15 cellular contexts compared by ENCODE assay signal in the genomic region with DNA sequence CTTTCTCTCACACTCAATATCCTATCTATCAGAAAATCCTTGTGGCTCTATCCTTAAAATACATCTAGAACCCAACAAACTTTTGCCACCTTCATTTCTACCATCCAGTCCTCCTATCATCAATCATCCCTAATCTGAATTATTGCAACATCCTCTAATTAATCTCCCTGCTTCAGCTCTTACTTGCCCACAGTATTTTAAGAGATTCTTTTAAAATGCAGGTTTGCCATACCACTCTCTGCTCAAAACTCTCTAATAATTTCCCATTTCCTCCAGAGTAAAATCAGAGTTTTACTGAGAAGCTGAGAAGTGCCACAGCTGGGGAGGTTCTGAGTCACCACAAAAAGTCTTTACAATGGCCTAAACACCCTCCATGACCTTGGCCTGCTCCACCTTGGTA.
"Had no signal": no experiment of that assay in that cellular context is flagged by ENCODE, and none has a peak within 500 bp of the region (broad histone marks: within the 10 kb centered on the region; RNA-seq: fewer than 3 reads in every experiment).

No MANE protein-coding gene starts in this region.

- H3K36me3 ChIP-seq: colonic mucosa, heart left ventricle, suprapubic skin, thyroid gland, upper lobe of left lung, uterus had no signal

- FAIRE-seq: frontal cortex had no signal

- H3K4me1 ChIP-seq: colonic mucosa, suprapubic skin, uterus had no signal

- ATAC-seq: heart left ventricle; naive thymus-derived CD4-positive, alpha-beta T cell; sciatic nerve; stimulated activated naive CD8-positive, alpha-beta T cell treated with anti-CD3 and anti-CD28 coated beads, Interleukin-15, Interleukin-2, amounts not matched to agents 100 U/mL and 50 U/mL, for 24 hours had no signal

- H3K4me3 ChIP-seq: colonic mucosa, heart left ventricle, suprapubic skin, thyroid gland, upper lobe of left lung, uterus had no signal

- DNase-seq: colonic mucosa; dermis blood vessel endothelial cell; heart left ventricle; hippocampal formation; naive thymus-derived CD4-positive, alpha-beta T cell; nephron progenitor cell; stimulated activated CD4-positive, alpha-beta T cell treated with anti-CD3 and anti-CD28 coated beads, Interleukin-2, amount 100 ng/mL, for 24 hours; stimulated activated CD4-positive, alpha-beta T cell treated with anti-CD3 and anti-CD28 coated beads, Interleukin-4, amount 100 ng/mL, for 4 hours; stimulated activated naive CD8-positive, alpha-beta T cell treated with anti-CD3 and anti-CD28 coated beads, Interleukin-15, Interleukin-2, amounts not matched to agents 100 U/mL and 50 U/mL, for 24 hours; thyroid gland; upper lobe of left lung; uterus had no signal

- H3K27me3 ChIP-seq: colonic mucosa, heart left ventricle, suprapubic skin, thyroid gland, upper lobe of left lung, uterus had no signal

- H3K27ac Mint-ChIP-seq: naive thymus-derived CD4-positive, alpha-beta T cell; nephron progenitor cell had no signal

- H3K4me1 Mint-ChIP-seq: naive thymus-derived CD4-positive, alpha-beta T cell; nephron progenitor cell had no signal

- H3K9me3 ChIP-seq: colonic mucosa, heart left ventricle, suprapubic skin, thyroid gland, upper lobe of left lung, uterus had no signal

- H3K4me3 Mint-ChIP-seq: naive thymus-derived CD4-positive, alpha-beta T cell; nephron progenitor cell had no signal

- H3K27ac ChIP-seq: colonic mucosa, heart left ventricle, suprapubic skin, thyroid gland, upper lobe of left lung, uterus had no signal
